19 cellular contexts compared by ENCODE assay signal in genomic region chr10:119931873-119932272, GRCh38.
"Had no signal": no experiment of that assay in that cellular context is flagged by ENCODE, and none has a peak within 500 bp of the region (broad histone marks: within the 10 kb centered on the region; RNA-seq: fewer than 3 reads in every experiment).

No MANE protein-coding gene starts in this region.

- H3K4me3 Mint-ChIP-seq: activated CD4-positive, alpha-beta T cell treated with anti-CD3 and anti-CD28 coated beads for 36 hours; activated T-helper 17 cell treated with anti-CD3 and anti-CD28 coated beads, Interleukin-2, amount 50 U/mL, for 72 hours; natural killer cell treated with Interleukin-12 subunit alpha and Interleukin-12 subunit beta and Interleukin-15 and Interleukin-18, amount 100 ng/mL, for 72 hours; stimulated activated naive B cell treated with anti-CD40 and anti-IgM and Interleukin-4, amounts not matched to agents 10 μg/mL and 1 μg/mL and 100 μg/mL, for 72 hours had no signal

- H3K4me3 ChIP-seq: ascending aorta, breast epithelium, dorsolateral prefrontal cortex, esophagus muscularis mucosa, prostate gland, skin epidermis, thyroid gland had no signal

- H3K9me3 Mint-ChIP-seq: activated T-helper 17 cell treated with anti-CD3 and anti-CD28 coated beads, Interleukin-2, amount 50 U/mL, for 72 hours; natural killer cell treated with Interleukin-12 subunit alpha and Interleukin-12 subunit beta and Interleukin-15 and Interleukin-18, amount 100 ng/mL, for 72 hours; stimulated activated naive B cell treated with anti-CD40 and anti-IgM and Interleukin-4, amounts not matched to agents 10 μg/mL and 1 μg/mL and 100 μg/mL, for 72 hours had no signal

- H3K4me1 ChIP-seq: ascending aorta, breast epithelium, prostate gland had no signal

- FAIRE-seq: endometrium, urothelium cell line had no signal

- H3K27ac Mint-ChIP-seq: activated CD4-positive, alpha-beta T cell treated with anti-CD3 and anti-CD28 coated beads for 36 hours; activated T-helper 17 cell treated with anti-CD3 and anti-CD28 coated beads, Interleukin-2, amount 50 U/mL, for 72 hours; natural killer cell treated with Interleukin-12 subunit alpha and Interleukin-12 subunit beta and Interleukin-15 and Interleukin-18, amount 100 ng/mL, for 72 hours; stimulated activated naive B cell treated with anti-CD40 and anti-IgM and Interleukin-4, amounts not matched to agents 10 μg/mL and 1 μg/mL and 100 μg/mL, for 72 hours had no signal

- H3K36me3 ChIP-seq: prostate gland had no signal

- DNase-seq: activated CD4-positive, alpha-beta T cell treated with anti-CD3 and anti-CD28 coated beads for 36 hours; activated naive CD4-positive, alpha-beta T cell treated with Interleukin-2 at 50 U/mL for 16 hours; dorsolateral prefrontal cortex; hypothalamus; right cardiac atrium; stimulated activated CD4-positive, alpha-beta T cell treated with anti-CD3 and anti-CD28 coated beads, Interleukin-15, amount 100 ng/mL, for 24 hours; stimulated activated CD4-positive, alpha-beta T cell treated with anti-CD3 and anti-CD28 coated beads, Interleukin-4, amount 100 ng/mL, for 1 hour; stimulated activated naive B cell treated with anti-CD40 and anti-IgM and Interleukin-4, amounts not matched to agents 10 μg/mL and 1 μg/mL and 100 μg/mL, for 72 hours; T-helper 9 cell; thyroid gland had no signal

- H3K27me3 Mint-ChIP-seq: activated CD4-positive, alpha-beta T cell treated with anti-CD3 and anti-CD28 coated beads for 36 hours; activated T-helper 17 cell treated with anti-CD3 and anti-CD28 coated beads, Interleukin-2, amount 50 U/mL, for 72 hours; natural killer cell treated with Interleukin-12 subunit alpha and Interleukin-12 subunit beta and Interleukin-15 and Interleukin-18, amount 100 ng/mL, for 72 hours; stimulated activated naive B cell treated with anti-CD40 and anti-IgM and Interleukin-4, amounts not matched to agents 10 μg/mL and 1 μg/mL and 100 μg/mL, for 72 hours had no signal

- H3K27me3 ChIP-seq: ascending aorta, breast epithelium, dorsolateral prefrontal cortex, esophagus muscularis mucosa, thyroid gland had no signal

- ATAC-seq: activated CD4-positive, alpha-beta T cell treated with anti-CD3 and anti-CD28 coated beads for 36 hours; activated T-helper 17 cell treated with anti-CD3 and anti-CD28 coated beads, Interleukin-2, amount 50 U/mL, for 72 hours; natural killer cell treated with Interleukin-12 subunit alpha and Interleukin-12 subunit beta and Interleukin-15 and Interleukin-18, amount 100 ng/mL, for 72 hours; right cardiac atrium; stimulated activated naive B cell treated with anti-CD40 and anti-IgM and Interleukin-4, amounts not matched to agents 10 μg/mL and 1 μg/mL and 100 μg/mL, for 72 hours had no signal

- H3K9me3 ChIP-seq: ascending aorta, breast epithelium, esophagus muscularis mucosa, prostate gland, thyroid gland had no signal

- H3K4me1 Mint-ChIP-seq: activated T-helper 17 cell treated with anti-CD3 and anti-CD28 coated beads, Interleukin-2, amount 50 U/mL, for 72 hours; stimulated activated naive B cell treated with anti-CD40 and anti-IgM and Interleukin-4, amounts not matched to agents 10 μg/mL and 1 μg/mL and 100 μg/mL, for 72 hours had no signal

- H3K27ac ChIP-seq: ascending aorta, breast epithelium, dorsolateral prefrontal cortex, esophagus muscularis mucosa, prostate gland, skin epidermis, thyroid gland had no signal
